ENCODE assay signal across 1 cellular context in the genomic region with DNA sequence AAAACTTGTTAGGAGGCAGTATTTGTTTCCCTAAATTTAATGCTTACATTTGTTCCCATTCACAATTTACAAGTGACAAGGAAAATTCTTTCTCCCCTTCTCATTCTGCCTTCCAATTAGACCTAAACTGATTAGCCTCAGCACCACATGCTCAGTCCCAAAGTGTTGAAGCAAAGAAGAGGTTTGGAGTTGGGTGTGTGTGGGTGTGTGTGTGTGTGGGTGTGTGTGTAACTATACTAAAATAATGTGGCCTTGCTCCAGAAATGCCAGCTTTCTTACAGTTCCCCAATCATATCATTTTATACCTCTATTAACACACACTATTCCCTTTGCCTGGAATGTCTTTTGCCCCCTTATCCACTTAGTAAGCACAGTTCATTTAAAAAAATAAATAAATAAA.
TF ChIP-seq lines count a peak whose summit lies in the region.

No MANE protein-coding gene starts in this region.

TF ChIP-seq in SK-N-SH, 30 proteins besides CTCF, POLR2A, EP300 and RAD21 (continued from another document):
- TF ChIP-seq EZH2phosphoT487 (IDR thresholded peaks at IDR 0.05; ENCODE audit: borderline replicate concordance, low read depth) (no peak), ELF1 (IDR thresholded peaks at IDR 0.05) (no peak), FOSL2 (IDR thresholded peaks at IDR 0.05; ENCODE audit: borderline replicate concordance, low read depth) (no peak), FOXJ3 (CRISPR knock-in tag; IDR thresholded peaks at IDR 0.05) (no peak), MEF2A (IDR thresholded peaks at IDR 0.05; ENCODE audit: borderline replicate concordance, low read depth) (no peak)
